In the genomic region with DNA sequence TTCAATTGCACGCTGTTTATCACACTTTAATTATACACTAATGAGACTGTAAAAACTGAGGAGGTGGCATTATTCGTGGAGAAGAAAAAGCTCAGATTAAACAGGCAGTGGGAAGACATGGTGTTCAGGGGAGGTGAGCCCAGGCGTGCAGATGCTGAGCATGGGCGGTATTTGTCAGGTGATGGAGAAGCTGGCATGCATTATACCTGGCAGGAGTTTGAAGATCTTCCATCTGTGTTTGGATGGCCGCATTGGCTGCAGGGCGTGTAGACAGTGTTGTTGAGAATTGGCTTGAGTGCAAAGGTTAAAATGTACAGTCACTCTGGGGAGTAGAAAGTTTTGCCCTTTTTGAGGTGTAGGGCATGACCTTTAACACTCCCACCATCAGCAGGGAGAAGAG, we compare ENCODE assay signal across 13 cellular contexts.
DNase-seq lines count a peak whose midpoint lies in the region; ATAC-seq and TF ChIP-seq lines count a peak whose summit lies in the region.
"Had no signal": no experiment of that assay in that cellular context is flagged by ENCODE, and none has a peak within 500 bp of the region (broad histone marks: within the 10 kb centered on the region; RNA-seq: fewer than 3 reads in every experiment).

No MANE protein-coding gene starts in this region.

- H3K9me3 ChIP-seq in gastrocnemius medialis, result no peaks in the 10 kb centered on the region
- no peaks in the 10 kb centered on the region for H3K9me3 ChIP-seq in A673 (ENCODE audit: low read depth, low read length, poor library complexity, severe bottlenecking)
- H3K9me3 ChIP-seq: A549 had no signal

- no peak for TF ChIP-seq POLR2A in gastrocnemius medialis (IDR thresholded peaks at IDR 0.05)

- intact Hi-C loops in gastrocnemius medialis (cut with DNase I; ENCODE audit: low total_unique reads), result loop anchor here (10.0 kb wide), 1 partner anchor 550 kb away; no protein-coding TSS in a partner anchor
- intact Hi-C loops in A673 (cut with micrococcal nuclease; ENCODE audit: unreplicated experiment), result no loop called here

- H3K27me3 ChIP-seq in gastrocnemius medialis (peaks cover 4 to 12% (median 11%) of the 10 kb centered on the region in 3 donors), A673 (replicated peaks; ENCODE audit: insufficient read depth, low read depth, low read length, poor library complexity) (no peaks in the 10 kb centered on the region)

- H3K4me1 Mint-ChIP-seq in central memory CD8-positive, alpha-beta T cell, result no peaks in the 10 kb centered on the region

- H3K36me3 ChIP-seq in gastrocnemius medialis, result no peaks in the 10 kb centered on the region
- H3K36me3 ChIP-seq in A673 (ENCODE audit: insufficient read depth, low read length, poor library complexity, severe bottlenecking), result no peaks in the 10 kb centered on the region
- H3K36me3 ChIP-seq: BLaER1 had no signal

- H3K4me1 ChIP-seq in gastrocnemius medialis, result no peaks in the 10 kb centered on the region
- no peaks in the 10 kb centered on the region for H3K4me1 ChIP-seq in A673 (ENCODE audit: insufficient read depth, low read length, poor library complexity, severe bottlenecking)
- H3K4me1 ChIP-seq: A549 had no signal

- H3K4me3 ChIP-seq in gastrocnemius medialis (no peak overlapping the region), A673 (ENCODE audit: low read depth, low read length, poor library complexity, severe bottlenecking) (no peak overlapping the region)
- H3K4me3 ChIP-seq: A549, BLaER1 had no signal

- in situ Hi-C loops in gastrocnemius medialis (cut with MboI; ENCODE audit: low sequenced_read_pairs in 4 of 4), result no loop called here

- H3K27me3 Mint-ChIP-seq in central memory CD8-positive, alpha-beta T cell, result peaks cover 51% of the 10 kb centered on the region
- H3K27me3 Mint-ChIP-seq: CD4-positive, CD25-positive, alpha-beta regulatory T cell had no signal

- POLR2A ChIA-PET in A673 (lab: Charles Lee; ENCODE audit: low non-redundant PET), result no interaction called here

- H3K36me3 Mint-ChIP-seq in central memory CD8-positive, alpha-beta T cell (ENCODE audit: insufficient read depth), result no peaks in the 10 kb centered on the region
- H3K36me3 Mint-ChIP-seq: CD4-positive, CD25-positive, alpha-beta regulatory T cell had no signal

- no peak overlapping the region for H3K4me3 Mint-ChIP-seq in central memory CD8-positive, alpha-beta T cell
- H3K4me3 Mint-ChIP-seq: HFFc6 had no signal

- no peak for ATAC-seq in central memory CD8-positive, alpha-beta T cell (replicated peaks; ENCODE audit: extremely low read depth, poor library complexity, severe bottlenecking)
- ATAC-seq in left lobe of liver (no peak), gastrocnemius medialis (no peak)
- ATAC-seq: A549, HepG2 had no signal

- BruUV-seq in A673 (replicated peaks; lab: Mats Ljungman, UMichigan), result no TSS peak

- TF ChIP-seq CTCF in gastrocnemius medialis (IDR thresholded peaks at IDR 0.05 in 4 of 5, conservative IDR thresholded peaks at IDR 0.05 in 1 of 5) (no peak), A673 (conservative IDR thresholded peaks at IDR 0.05; ENCODE audit: low read depth, low read length) (no peak)

- CTCF ChIA-PET in A673 (lab: Charles Lee), result no interaction called here

- H3K9me3 Mint-ChIP-seq in central memory CD8-positive, alpha-beta T cell, result no peaks in the 10 kb centered on the region
- H3K9me3 Mint-ChIP-seq: CD4-positive, CD25-positive, alpha-beta regulatory T cell had no signal

- peak; percentile 15 for DNase-seq in activated CD8-positive, alpha-beta memory T cell treated with anti-CD3 and anti-CD28 coated beads, Interleukin-2, amount 50 U/mL, for 48 hours
- no peak for DNase-seq in activated CD8-positive, alpha-beta memory T cell treated with anti-CD3 and anti-CD28 coated beads for 24 hours
- DNase-seq in central memory CD8-positive, alpha-beta T cell (ENCODE audit: low spot score in 2 of 2), result peak in 1 of 2 donors; percentile 3
- peak; percentile 24 for DNase-seq in left lobe of liver (ENCODE audit: low spot score)
- no peak for DNase-seq in gastrocnemius medialis
- no peak for DNase-seq in A673 (ENCODE audit: low spot score)
- DNase-seq: CD4-positive, CD25-positive, alpha-beta regulatory T cell; DMS53; HCEC 1CT; HFFc6 had no signal

- H3K27ac ChIP-seq in gastrocnemius medialis (no peak overlapping the region), A673 (ENCODE audit: low read depth, low read length, poor library complexity, severe bottlenecking) (no peak overlapping the region)
- H3K27ac ChIP-seq: A549, BLaER1 had no signal

- H3K27ac Mint-ChIP-seq in central memory CD8-positive, alpha-beta T cell (ENCODE audit: low read depth), result peak overlapping the region; percentile 13
- H3K27ac Mint-ChIP-seq: CD4-positive, CD25-positive, alpha-beta regulatory T cell; HFFc6 had no signal

Comparison
In these comparisons a context has a peak if more than half of its experiments do, and no peak if none do; other contexts are left out.
1. DNase-seq: peak in activated CD8-positive, alpha-beta memory T cell treated with anti-CD3 and anti-CD28 coated beads, Interleukin-2, amount 50 U/mL, for 48 hours (single experiment) and left lobe of liver (single experiment); none in activated CD8-positive, alpha-beta memory T cell treated with anti-CD3 and anti-CD28 coated beads for 24 hours (single experiment), gastrocnemius medialis (0 of 2) and A673 (single experiment).